ENCODE assay signal across 8 cellular contexts in the genomic region with DNA sequence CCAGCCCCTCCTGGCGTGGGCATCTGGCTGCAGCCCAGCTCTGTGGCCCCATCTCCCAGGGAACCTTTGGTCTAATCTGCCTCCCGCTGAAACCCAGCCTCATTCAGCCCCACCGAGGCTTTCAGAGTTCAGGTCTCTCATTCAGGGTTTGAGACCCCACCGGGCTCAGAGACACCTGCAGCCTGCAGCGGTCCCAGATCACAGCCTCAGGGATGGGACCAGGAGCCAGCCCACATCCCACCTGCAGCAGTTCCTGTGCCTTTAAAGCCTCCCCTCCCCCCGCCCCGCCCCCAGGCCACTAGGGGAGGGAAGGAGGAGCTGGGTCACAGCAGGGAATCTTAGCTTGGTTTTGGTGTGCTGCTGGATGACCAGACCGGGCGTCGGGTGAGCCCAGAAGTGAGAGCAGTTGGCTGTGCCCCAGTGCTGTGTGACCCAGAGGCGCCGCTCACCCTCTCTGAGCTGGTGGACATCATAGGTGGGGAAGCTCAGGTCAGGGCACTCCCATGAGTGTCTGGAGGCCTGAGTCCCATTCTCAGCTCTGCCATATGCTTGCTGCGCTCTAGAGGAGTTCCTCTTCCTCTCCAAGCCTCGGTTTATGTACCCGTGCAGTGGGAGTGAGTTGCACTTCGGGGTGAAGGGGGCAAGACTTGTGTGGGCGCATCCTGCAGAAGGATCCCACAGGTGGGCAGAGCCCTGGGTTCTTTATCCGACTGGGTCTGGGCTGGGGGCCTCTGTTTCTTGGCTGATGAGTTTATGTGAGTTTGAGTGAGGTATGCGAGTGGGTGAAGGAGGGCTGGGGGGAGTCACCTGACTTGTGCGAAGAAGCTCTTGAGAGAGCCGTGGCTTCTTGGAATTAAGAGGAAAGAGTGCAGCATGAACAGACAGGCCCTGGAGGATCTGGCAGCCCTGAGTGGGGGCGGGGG. TPM values are rescaled to one million over a fixed set of nuclear protein-coding genes. Genes with fewer than 3 reads are reported as not detected.
DNase-seq lines count a peak whose midpoint lies in the region; ATAC-seq and TF ChIP-seq lines count a peak whose summit lies in the region.
"Not testable (repeated sequence)": the region's sequence is repeated elsewhere in the genome, so short reads cannot be mapped to it uniquely, and the experiment has no call there.

A gene (plus strand): TSS at position 347 of the 923 bp plus-strand sequence. CDS start 7,889 bp downstream, outside the sequence.

- POLR2A ChIA-PET in CD4-positive, alpha-beta T cell (lab: Charles Lee); activated CD4-positive, alpha-beta memory T cell treated with anti-CD3 and anti-CD28 coated beads, Interleukin-2, amount 10 ng/mL, durations not matched to agents 7 days and 5 days (lab: Charles Lee): not testable (repeated sequence)
- POLR2A ChIA-PET in OCI-LY7 (lab: Charles Lee): interaction anchor here (0.6 to 0.7 kb wide), 2 partner anchors 72 to 252 kb away, joined by 3 to 4 read pairs; no protein-coding TSS in a partner anchor

- peak within 1 kb of the TSS; percentile 35 for H3K4me3 ChIP-seq in HL-60 (replicated peaks; ENCODE audit: insufficient read depth, low read length)
- not testable (repeated sequence) for H3K4me3 ChIP-seq in OCI-LY7 (ENCODE audit: low read depth, low read length, poor library complexity, severe bottlenecking); thymus (ENCODE audit: low read length)

- H3K4me2 ChIP-seq in OCI-LY7 (ENCODE audit: low read length): peak within 1 kb of the TSS; percentile 44; the same call in 1 of the 2 replicates

- H3K4me1 ChIP-seq in OCI-LY7 (ENCODE audit: insufficient read depth, low read length, poor library complexity, severe bottlenecking): peaks cover 20% of the 10 kb centered on the region
- H3K4me1 ChIP-seq in thymus (ENCODE audit: control insufficient read depth, insufficient read depth, low read length): not testable (repeated sequence)

- H3K4me1 Mint-ChIP-seq in CD4-positive, alpha-beta T cell (ENCODE audit: low read depth): peaks cover 22% of the 10 kb centered on the region
- H3K4me1 Mint-ChIP-seq in activated CD4-positive, alpha-beta memory T cell treated with anti-CD3 and anti-CD28 coated beads, Interleukin-2, amount 10 ng/mL, durations not matched to agents 7 days and 5 days: peaks cover 57% of the 10 kb centered on the region
- H3K4me1 Mint-ChIP-seq in central memory CD8-positive, alpha-beta T cell: peaks cover 20% of the 10 kb centered on the region
- peaks cover 20 to 30% of the 10 kb centered on the region in 2 donors for H3K4me1 Mint-ChIP-seq in natural killer cell treated with Interleukin-12 subunit alpha and Interleukin-12 subunit beta and Interleukin-15 and Interleukin-18, amount 100 ng/mL, for 72 hours (ENCODE audit: low read depth in 2 of 2)

- WGBS in thymus: 61% methylated on average over 21 of the region's 22 CpGs

- H3K9me3 ChIP-seq in CD4-positive, alpha-beta T cell (ENCODE audit: control insufficient read depth, low read length); OCI-LY7 (ENCODE audit: low read length); thymus (ENCODE audit: control insufficient read depth): not testable (repeated sequence)

- not testable (repeated sequence) for H3K27ac ChIP-seq in CD4-positive, alpha-beta T cell (ENCODE audit: low read depth, low read length); OCI-LY7 (ENCODE audit: low read depth, low read length, poor library complexity, severe bottlenecking)
- H3K27ac ChIP-seq in HL-60 (replicated peaks): peak within 1 kb of the TSS; percentile 85
- peak within 1 kb of the TSS; percentile 60 for H3K27ac ChIP-seq in thymus (ENCODE audit: low read depth)

- CTCF ChIA-PET in CD4-positive, alpha-beta T cell (lab: Charles Lee); OCI-LY7 (lab: Charles Lee; ENCODE audit: unreplicated experiment); activated CD4-positive, alpha-beta memory T cell treated with anti-CD3 and anti-CD28 coated beads, Interleukin-2, amount 10 ng/mL, durations not matched to agents 7 days and 5 days (lab: Charles Lee): not testable (repeated sequence)

- not testable (repeated sequence) for H4K20me1 ChIP-seq in OCI-LY7 (ENCODE audit: insufficient read depth, low read length)

- not testable (repeated sequence) for H3K79me2 ChIP-seq in OCI-LY7 (ENCODE audit: insufficient read depth, low read depth, low read length)

- not testable (repeated sequence) for DNase-seq in CD4-positive, alpha-beta T cell; OCI-LY7 (ENCODE audit: low spot score); activated CD4-positive, alpha-beta memory T cell treated with anti-CD3 and anti-CD28 coated beads, Interleukin-2, amount 10 ng/mL, durations not matched to agents 7 days and 5 days; central memory CD8-positive, alpha-beta T cell (ENCODE audit: low spot score in 2 of 2); natural killer cell treated with Interleukin-12 subunit alpha and Interleukin-12 subunit beta and Interleukin-15 and Interleukin-18, amount 100 ng/mL, for 72 hours (ENCODE audit: low spot score)
- peak in 1 of 2 experiments; percentile 45 for DNase-seq in HL-60 (ENCODE audit: low read depth in 1 of 2, low spot score in 1 of 2)
- peak; percentile 83 for DNase-seq in islet precursor cell

- H3K9me2 ChIP-seq in OCI-LY7 (ENCODE audit: insufficient read depth, low read length): not testable (repeated sequence)

- H3K27me3 Mint-ChIP-seq in CD4-positive, alpha-beta T cell; activated CD4-positive, alpha-beta memory T cell treated with anti-CD3 and anti-CD28 coated beads, Interleukin-2, amount 10 ng/mL, durations not matched to agents 7 days and 5 days; central memory CD8-positive, alpha-beta T cell; natural killer cell treated with Interleukin-12 subunit alpha and Interleukin-12 subunit beta and Interleukin-15 and Interleukin-18, amount 100 ng/mL, for 72 hours: not testable (repeated sequence)

- not testable (repeated sequence) for TF ChIP-seq CTCF in CD4-positive, alpha-beta T cell (IDR thresholded peaks at IDR 0.05); HL-60 (IDR thresholded peaks at IDR 0.05; ENCODE audit: insufficient read depth, low read length); OCI-LY7 (conservative IDR thresholded peaks at IDR 0.05; ENCODE audit: low read length)

- H3K27me3 ChIP-seq in CD4-positive, alpha-beta T cell (ENCODE audit: control insufficient read depth, insufficient read depth, low read length); HL-60 (ENCODE audit: insufficient read depth, poor library complexity, severe bottlenecking); thymus (ENCODE audit: control insufficient read depth, insufficient read depth): not testable (repeated sequence)

- BruUV-seq in OCI-LY7 (replicated peaks; lab: Mats Ljungman, UMichigan): not testable (repeated sequence)

- intact Hi-C loops in CD4-positive, alpha-beta T cell (cut with DNase I, micrococcal nuclease); OCI-LY7 (cut with micrococcal nuclease; ENCODE audit: unreplicated experiment): not testable (repeated sequence)

- not testable (repeated sequence) for H3K36me3 ChIP-seq in OCI-LY7 (ENCODE audit: insufficient read depth, low read length); thymus (ENCODE audit: control insufficient read depth, insufficient read depth)

- H3K27ac Mint-ChIP-seq in CD4-positive, alpha-beta T cell: peak within 1 kb of the TSS; percentile 70
- H3K27ac Mint-ChIP-seq in activated CD4-positive, alpha-beta memory T cell treated with anti-CD3 and anti-CD28 coated beads, Interleukin-2, amount 10 ng/mL, durations not matched to agents 7 days and 5 days: peak within 1 kb of the TSS; percentile 86
- H3K27ac Mint-ChIP-seq in central memory CD8-positive, alpha-beta T cell (ENCODE audit: low read depth): peak within 1 kb of the TSS; percentile 57
- H3K27ac Mint-ChIP-seq in natural killer cell treated with Interleukin-12 subunit alpha and Interleukin-12 subunit beta and Interleukin-15 and Interleukin-18, amount 100 ng/mL, for 72 hours: peak within 1 kb of the TSS; percentile 73 to 87

- not testable (repeated sequence) for H3K9me3 Mint-ChIP-seq in CD4-positive, alpha-beta T cell; activated CD4-positive, alpha-beta memory T cell treated with anti-CD3 and anti-CD28 coated beads, Interleukin-2, amount 10 ng/mL, durations not matched to agents 7 days and 5 days; central memory CD8-positive, alpha-beta T cell; natural killer cell treated with Interleukin-12 subunit alpha and Interleukin-12 subunit beta and Interleukin-15 and Interleukin-18, amount 100 ng/mL, for 72 hours

- H3K4me3 Mint-ChIP-seq in CD4-positive, alpha-beta T cell: peak within 1 kb of the TSS; percentile 75
- H3K4me3 Mint-ChIP-seq in activated CD4-positive, alpha-beta memory T cell treated with anti-CD3 and anti-CD28 coated beads, Interleukin-2, amount 10 ng/mL, durations not matched to agents 7 days and 5 days: peak within 1 kb of the TSS; percentile 57
- peak within 1 kb of the TSS; percentile 63 for H3K4me3 Mint-ChIP-seq in central memory CD8-positive, alpha-beta T cell
- peak within 1 kb of the TSS; percentile 75 for H3K4me3 Mint-ChIP-seq in natural killer cell treated with Interleukin-12 subunit alpha and Interleukin-12 subunit beta and Interleukin-15 and Interleukin-18, amount 100 ng/mL, for 72 hours

- peak within 1 kb of the TSS; percentile 80; the same call in 1 of the 2 replicates for H2AFZ ChIP-seq in OCI-LY7 (ENCODE audit: low read length)

- H3K36me3 Mint-ChIP-seq in CD4-positive, alpha-beta T cell (ENCODE audit: low read depth); activated CD4-positive, alpha-beta memory T cell treated with anti-CD3 and anti-CD28 coated beads, Interleukin-2, amount 10 ng/mL, durations not matched to agents 7 days and 5 days (ENCODE audit: low read depth); central memory CD8-positive, alpha-beta T cell (ENCODE audit: insufficient read depth); natural killer cell treated with Interleukin-12 subunit alpha and Interleukin-12 subunit beta and Interleukin-15 and Interleukin-18, amount 100 ng/mL, for 72 hours: not testable (repeated sequence)

- not testable (repeated sequence) for ATAC-seq in CD4-positive, alpha-beta T cell (ENCODE audit: poor library complexity); central memory CD8-positive, alpha-beta T cell (replicated peaks; ENCODE audit: extremely low read depth, poor library complexity, severe bottlenecking); natural killer cell treated with Interleukin-12 subunit alpha and Interleukin-12 subunit beta and Interleukin-15 and Interleukin-18, amount 100 ng/mL, for 72 hours

RNA-seq across cellular contexts. Expression of the gene that starts here (rescaled TPM):
- total RNA-seq in CD4-positive, alpha-beta T cell: 10 to 100 TPM; 19.7 to 20.1 TPM
- 5.8 and 14.0 TPM in 2 replicates for total RNA-seq in OCI-LY7 (2014; rRNA removed; shearing (Covaris generic))
- total RNA-seq in OCI-LY7 (2022): 4.0 and 5.1 TPM in 2 replicates
- total RNA-seq in activated CD4-positive, alpha-beta memory T cell treated with anti-CD3 and anti-CD28 coated beads, Interleukin-2, amount 10 ng/mL, durations not matched to agents 7 days and 5 days: 10 to 100 TPM; 64.6 to 68.4 TPM
- total RNA-seq in natural killer cell treated with Interleukin-12 subunit alpha and Interleukin-12 subunit beta and Interleukin-15 and Interleukin-18, amount 100 ng/mL, for 72 hours: 10 to 100 TPM; 13.7 to 59.5 TPM
- polyA plus RNA-seq in thymus: 26.4 TPM
